ENCODE assay signal across 8 cellular contexts in the genomic region with DNA sequence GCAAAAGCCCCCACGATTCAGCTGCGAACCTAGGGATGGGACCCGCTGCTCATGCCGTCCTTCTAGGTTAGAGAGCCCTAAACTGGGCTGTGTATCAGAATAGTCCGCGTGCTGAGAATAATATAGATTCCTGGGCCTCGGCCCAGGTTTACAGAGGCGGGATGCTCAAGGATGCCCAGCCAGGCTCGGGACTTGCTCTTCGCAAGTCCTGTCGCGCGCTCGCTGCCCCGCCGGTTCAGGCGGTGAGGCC. TPM values are rescaled to one million over a fixed set of nuclear protein-coding genes. Genes with fewer than 3 reads are reported as not detected.
DNase-seq lines count a peak whose midpoint lies in the region; ATAC-seq and TF ChIP-seq lines count a peak whose summit lies in the region.

No MANE protein-coding gene starts in this region.

- no peak; the same call in 1 of the 2 replicates for ATAC-seq in WTC11
- no peak for ATAC-seq in GM18861 (IDR thresholded peaks at IDR 0.05; ENCODE audit: unreplicated experiment)

- no peaks in the 10 kb centered on the region for H3K36me3 ChIP-seq in HAP-1 (replicated peaks)
- no peaks in the 10 kb centered on the region for H3K36me3 ChIP-seq in iPS DF 6.9 (ENCODE audit: control insufficient read depth, insufficient read depth, low read length)

- H3K9me3 ChIP-seq in HAP-1 (no peaks in the 10 kb centered on the region), iPS DF 6.9 (ENCODE audit: control insufficient read depth, insufficient read depth, low read length) (no peaks in the 10 kb centered on the region)

- POLR2A ChIA-PET in WTC11 (lab: Charles Lee) = interaction anchor here (1.0 to 1.1 kb wide), 2 partner anchors 11 to 20 kb away, joined by 3 to 4 read pairs; no protein-coding TSS in a partner anchor

- no peak for TF ChIP-seq CTCF in WTC11 (IDR thresholded peaks at IDR 0.05)

- H3K36me3 Mint-ChIP-seq in WTC11 = peaks cover 4% of the 10 kb centered on the region; the same call in 1 of the 2 replicates
- peaks cover 10% of the 10 kb centered on the region for H3K36me3 Mint-ChIP-seq in stimulated activated naive CD8-positive, alpha-beta T cell treated with anti-CD3 and anti-CD28 coated beads, Interleukin-15, Interleukin-2, amounts not matched to agents 100 ng/mL and 50 ng/mL, for 24 hours (ENCODE audit: low read depth)

- H3K4me1 ChIP-seq in HAP-1 (peaks cover 11% of the 10 kb centered on the region; the same call in 1 of the 2 replicates), iPS DF 6.9 (ENCODE audit: control insufficient read depth, insufficient read depth, low read length) (no peaks in the 10 kb centered on the region)

- H3K27me3 ChIP-seq in HAP-1 (ENCODE audit: low read depth) = no peaks in the 10 kb centered on the region
- H3K27me3 ChIP-seq in iPS DF 6.9 (ENCODE audit: control insufficient read depth, insufficient read depth, low read length) = no peaks in the 10 kb centered on the region

- DNase-seq in HAP-1 (ENCODE audit: low spot score in 2 of 2) (no peak), WTC11 (ENCODE audit: low spot score) (no peak), iPS DF 6.9 (ENCODE audit: low read depth, low spot score) (no peak), HPDE6-E6E7 (ENCODE audit: extremely low spot score) (no peak), GF-D8 (lab: John Stamatoyannopoulos, UW) (no peak)
- no peak for DNase-seq in stimulated activated CD4-positive, alpha-beta T cell treated with anti-CD3 and anti-CD28 coated beads, Interleukin-12 subunit alpha, Interleukin-12 subunit beta, amount 100 ng/mL, for 4 hours

- H3K9me3 Mint-ChIP-seq in WTC11 = peaks cover 3% of the 10 kb centered on the region; the same call in 1 of the 2 replicates
- no peaks in the 10 kb centered on the region for H3K9me3 Mint-ChIP-seq in stimulated activated naive CD8-positive, alpha-beta T cell treated with anti-CD3 and anti-CD28 coated beads, Interleukin-15, Interleukin-2, amounts not matched to agents 100 ng/mL and 50 ng/mL, for 24 hours

- in situ Hi-C loops in HAP-1 (cut with MboI; ENCODE audit: low sequenced_read_pairs) = loop anchor here (25.0 kb wide), 1 partner anchor 300 kb away; no protein-coding TSS in a partner anchor

- no peaks in the 10 kb centered on the region for H3K27me3 Mint-ChIP-seq in WTC11 (ENCODE audit: low read depth)
- no peaks in the 10 kb centered on the region for H3K27me3 Mint-ChIP-seq in stimulated activated naive CD8-positive, alpha-beta T cell treated with anti-CD3 and anti-CD28 coated beads, Interleukin-15, Interleukin-2, amounts not matched to agents 100 ng/mL and 50 ng/mL, for 24 hours

- CTCF ChIA-PET in WTC11 (lab: Charles Lee) = interaction anchor here (0.6 to 2.2 kb wide), 13 partner anchors 10 to 498 kb away, joined by 3 to 24 read pairs (median 4); no protein-coding TSS in a partner anchor

- peak overlapping the region; percentile 58 for H3K27ac Mint-ChIP-seq in WTC11
- H3K27ac Mint-ChIP-seq in stimulated activated naive CD8-positive, alpha-beta T cell treated with anti-CD3 and anti-CD28 coated beads, Interleukin-15, Interleukin-2, amounts not matched to agents 100 ng/mL and 50 ng/mL, for 24 hours = peak overlapping the region; percentile 98

- H3K4me3 ChIP-seq in HAP-1 (peak overlapping the region; percentile 87), iPS DF 6.9 (ENCODE audit: low read length) (peak overlapping the region; percentile 78; the same call in 1 of the 2 replicates)

- no CpG with 5 or more reads among the region's 17 CpGs for WGBS in iPS DF 6.9 (ENCODE audit: insufficient coverage, insufficient read length)

- H3K4me3 Mint-ChIP-seq in WTC11 = peak overlapping the region; percentile 99
- peak overlapping the region; percentile 98 for H3K4me3 Mint-ChIP-seq in stimulated activated naive CD8-positive, alpha-beta T cell treated with anti-CD3 and anti-CD28 coated beads, Interleukin-15, Interleukin-2, amounts not matched to agents 100 ng/mL and 50 ng/mL, for 24 hours

- H3K27ac ChIP-seq in iPS DF 6.9 (ENCODE audit: low read length) = no peak overlapping the region

- H3K4me1 Mint-ChIP-seq in WTC11 = peaks cover 17% of the 10 kb centered on the region
- peaks cover 50% of the 10 kb centered on the region for H3K4me1 Mint-ChIP-seq in stimulated activated naive CD8-positive, alpha-beta T cell treated with anti-CD3 and anti-CD28 coated beads, Interleukin-15, Interleukin-2, amounts not matched to agents 100 ng/mL and 50 ng/mL, for 24 hours (ENCODE audit: low read depth)

TF ChIP-seq in WTC11, 78 proteins besides CTCF, POLR2A, EP300 and RAD21 (continues in another document):
- TF ChIP-seq, protein P1, sequence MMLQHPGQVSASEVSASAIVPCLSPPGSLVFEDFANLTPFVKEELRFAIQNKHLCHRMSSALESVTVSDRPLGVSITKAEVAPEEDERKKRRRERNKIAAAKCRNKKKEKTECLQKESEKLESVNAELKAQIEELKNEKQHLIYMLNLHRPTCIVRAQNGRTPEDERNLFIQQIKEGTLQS (CRISPR knock-in tag; conservative IDR thresholded peaks at IDR 0.05) = no peak
- TF ChIP-seq, protein P2, sequence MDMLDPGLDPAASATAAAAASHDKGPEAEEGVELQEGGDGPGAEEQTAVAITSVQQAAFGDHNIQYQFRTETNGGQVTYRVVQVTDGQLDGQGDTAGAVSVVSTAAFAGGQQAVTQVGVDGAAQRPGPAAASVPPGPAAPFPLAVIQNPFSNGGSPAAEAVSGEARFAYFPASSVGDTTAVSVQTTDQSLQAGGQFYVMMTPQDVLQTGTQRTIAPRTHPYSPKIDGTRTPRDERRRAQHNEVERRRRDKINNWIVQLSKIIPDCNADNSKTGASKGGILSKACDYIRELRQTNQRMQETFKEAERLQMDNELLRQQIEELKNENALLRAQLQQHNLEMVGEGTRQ (CRISPR knock-in tag; IDR thresholded peaks at IDR 0.05) = no peak
- TF ChIP-seq ZNF512 (CRISPR knock-in tag; IDR thresholded peaks at IDR 0.05; ENCODE audit: borderline replicate concordance) = no peak
- TF ChIP-seq ZNF263 (CRISPR knock-in tag; IDR thresholded peaks at IDR 0.05; ENCODE audit: low read depth) = no peak
- TF ChIP-seq JAZF1 (CRISPR knock-in tag; IDR thresholded peaks at IDR 0.05) = no peak
- TF ChIP-seq, protein P3, sequence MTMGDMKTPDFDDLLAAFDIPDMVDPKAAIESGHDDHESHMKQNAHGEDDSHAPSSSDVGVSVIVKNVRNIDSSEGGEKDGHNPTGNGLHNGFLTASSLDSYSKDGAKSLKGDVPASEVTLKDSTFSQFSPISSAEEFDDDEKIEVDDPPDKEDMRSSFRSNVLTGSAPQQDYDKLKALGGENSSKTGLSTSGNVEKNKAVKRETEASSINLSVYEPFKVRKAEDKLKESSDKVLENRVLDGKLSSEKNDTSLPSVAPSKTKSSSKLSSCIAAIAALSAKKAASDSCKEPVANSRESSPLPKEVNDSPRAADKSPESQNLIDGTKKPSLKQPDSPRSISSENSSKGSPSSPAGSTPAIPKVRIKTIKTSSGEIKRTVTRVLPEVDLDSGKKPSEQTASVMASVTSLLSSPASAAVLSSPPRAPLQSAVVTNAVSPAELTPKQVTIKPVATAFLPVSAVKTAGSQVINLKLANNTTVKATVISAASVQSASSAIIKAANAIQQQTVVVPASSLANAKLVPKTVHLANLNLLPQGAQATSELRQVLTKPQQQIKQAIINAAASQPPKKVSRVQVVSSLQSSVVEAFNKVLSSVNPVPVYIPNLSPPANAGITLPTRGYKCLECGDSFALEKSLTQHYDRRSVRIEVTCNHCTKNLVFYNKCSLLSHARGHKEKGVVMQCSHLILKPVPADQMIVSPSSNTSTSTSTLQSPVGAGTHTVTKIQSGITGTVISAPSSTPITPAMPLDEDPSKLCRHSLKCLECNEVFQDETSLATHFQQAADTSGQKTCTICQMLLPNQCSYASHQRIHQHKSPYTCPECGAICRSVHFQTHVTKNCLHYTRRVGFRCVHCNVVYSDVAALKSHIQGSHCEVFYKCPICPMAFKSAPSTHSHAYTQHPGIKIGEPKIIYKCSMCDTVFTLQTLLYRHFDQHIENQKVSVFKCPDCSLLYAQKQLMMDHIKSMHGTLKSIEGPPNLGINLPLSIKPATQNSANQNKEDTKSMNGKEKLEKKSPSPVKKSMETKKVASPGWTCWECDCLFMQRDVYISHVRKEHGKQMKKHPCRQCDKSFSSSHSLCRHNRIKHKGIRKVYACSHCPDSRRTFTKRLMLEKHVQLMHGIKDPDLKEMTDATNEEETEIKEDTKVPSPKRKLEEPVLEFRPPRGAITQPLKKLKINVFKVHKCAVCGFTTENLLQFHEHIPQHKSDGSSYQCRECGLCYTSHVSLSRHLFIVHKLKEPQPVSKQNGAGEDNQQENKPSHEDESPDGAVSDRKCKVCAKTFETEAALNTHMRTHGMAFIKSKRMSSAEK (CRISPR knock-in tag; IDR thresholded peaks at IDR 0.05; ENCODE audit: borderline replicate concordance) = 0 out of 2 replicates have a peak, but pooled peaks have one; percentile 19
- no peak for TF ChIP-seq RELA (CRISPR knock-in tag; IDR thresholded peaks at IDR 0.05; ENCODE audit: borderline replicate concordance)
- 0 out of 2 replicates have a peak, but pooled peaks have one; percentile 30 for TF ChIP-seq EMX1 (CRISPR knock-in tag; IDR thresholded peaks at IDR 0.05)
- TF ChIP-seq, protein P4, sequence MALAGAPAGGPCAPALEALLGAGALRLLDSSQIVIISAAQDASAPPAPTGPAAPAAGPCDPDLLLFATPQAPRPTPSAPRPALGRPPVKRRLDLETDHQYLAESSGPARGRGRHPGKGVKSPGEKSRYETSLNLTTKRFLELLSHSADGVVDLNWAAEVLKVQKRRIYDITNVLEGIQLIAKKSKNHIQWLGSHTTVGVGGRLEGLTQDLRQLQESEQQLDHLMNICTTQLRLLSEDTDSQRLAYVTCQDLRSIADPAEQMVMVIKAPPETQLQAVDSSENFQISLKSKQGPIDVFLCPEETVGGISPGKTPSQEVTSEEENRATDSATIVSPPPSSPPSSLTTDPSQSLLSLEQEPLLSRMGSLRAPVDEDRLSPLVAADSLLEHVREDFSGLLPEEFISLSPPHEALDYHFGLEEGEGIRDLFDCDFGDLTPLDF (CRISPR knock-in tag; IDR thresholded peaks at IDR 0.05) = no peak
- no peak for TF ChIP-seq ATF1 (CRISPR knock-in tag; IDR thresholded peaks at IDR 0.05)

RNA-seq across cellular contexts. Expression of gene STMP1, which starts 0.3 kb away (rescaled TPM):
- 26.1 to 31.6 TPM (median 30.4 TPM) in 3 replicates for total RNA-seq in WTC11 (2021)
